ENCODE assay signal across 1 cellular context in the genomic region with DNA sequence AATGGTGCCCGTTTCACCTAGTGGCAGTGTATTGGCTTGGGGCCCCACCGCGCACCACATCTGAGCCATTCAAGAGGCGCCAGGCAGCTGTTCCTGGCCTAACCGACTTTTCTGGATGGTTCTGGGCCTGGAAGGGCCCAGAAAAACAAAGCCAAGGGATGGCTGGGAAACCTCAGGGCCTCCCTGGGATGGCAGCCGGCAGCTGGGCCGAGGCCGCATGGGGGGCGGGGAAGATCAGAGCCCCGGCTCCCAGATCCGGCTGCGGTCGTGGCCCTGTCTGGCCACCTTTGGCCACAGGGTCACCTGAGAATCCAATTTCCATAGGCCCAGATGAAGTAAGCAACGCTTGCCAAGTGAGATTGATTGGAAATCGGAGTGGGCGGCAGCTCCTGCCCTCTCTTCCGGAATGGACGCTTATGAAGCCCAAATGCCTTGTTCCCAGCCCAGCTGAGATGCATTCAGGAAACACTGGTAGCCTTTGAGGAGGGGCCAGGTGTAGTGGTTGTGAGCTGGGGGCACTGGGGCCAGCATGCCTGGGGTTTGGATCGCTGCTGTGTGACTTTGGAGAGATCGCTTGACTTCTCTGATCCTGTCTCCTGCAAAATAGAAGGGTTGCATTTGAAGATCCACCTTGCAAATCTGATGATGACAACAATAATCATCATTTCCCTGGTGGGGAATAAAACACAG.
TF ChIP-seq lines count a peak whose summit lies in the region.

No MANE protein-coding gene starts in this region.

TF ChIP-seq in K562, 482 proteins besides CTCF, POLR2A, EP300 and RAD21 (continued from another document and continues in another):
- TF ChIP-seq CREB3 (tag; conservative IDR thresholded peaks at IDR 0.05; ENCODE audit: low read depth) = no peak
- no peak for TF ChIP-seq NCOR1 (IDR thresholded peaks at IDR 0.05)
- TF ChIP-seq ADNP (tag; IDR thresholded peaks at IDR 0.05) = peak; percentile 85
- no peak for TF ChIP-seq KAT2B (IDR thresholded peaks at IDR 0.05; ENCODE audit: low read depth, low read length)
- no peak for TF ChIP-seq ZNF778 (CRISPR knock-in tag; IDR thresholded peaks at IDR 0.05)
- no peak for TF ChIP-seq MAFK (IDR thresholded peaks at IDR 0.05; ENCODE audit: low read length)
- no peak for TF ChIP-seq TOE1 (IDR thresholded peaks at IDR 0.05; ENCODE audit: borderline replicate concordance)
- TF ChIP-seq TOE1 (CRISPR knock-in tag; IDR thresholded peaks at IDR 0.05; ENCODE audit: borderline replicate concordance, low read depth) = no peak
- TF ChIP-seq ZNF445 (CRISPR knock-in tag; IDR thresholded peaks at IDR 0.05; ENCODE audit: low read depth) = no peak
- TF ChIP-seq RCOR1 (IDR thresholded peaks at IDR 0.05; ENCODE audit: borderline replicate concordance in 1 of 2, low read depth in 2 of 2, low read length in 2 of 2) = peak in 1 of 2 experiments; percentile 85; a peak in 2 of 4 replicates
- no peak for TF ChIP-seq PREB (CRISPR knock-in tag; IDR thresholded peaks at IDR 0.05)
- no peak for TF ChIP-seq ZBTB43 (CRISPR knock-in tag; IDR thresholded peaks at IDR 0.05)
- no peak for TF ChIP-seq TAF7 (tag; IDR thresholded peaks at IDR 0.05)
- no peak for TF ChIP-seq DEAF1 (CRISPR knock-in tag; IDR thresholded peaks at IDR 0.05)
- no peak for TF ChIP-seq USF2 (CRISPR knock-in tag; IDR thresholded peaks at IDR 0.05)
- TF ChIP-seq ZBED1 (IDR thresholded peaks at IDR 0.05) = no peak
- no peak for TF ChIP-seq ATF7 (IDR thresholded peaks at IDR 0.05)
- TF ChIP-seq SLC30A9 (CRISPR knock-in tag; IDR thresholded peaks at IDR 0.05) = no peak
- no peak for TF ChIP-seq EGR1 (conservative IDR thresholded peaks at IDR 0.05)
- no peak for TF ChIP-seq XRCC4 (IDR thresholded peaks at IDR 0.05; ENCODE audit: extremely low read depth, insufficient read depth, insufficient read length)
- TF ChIP-seq HMBOX1 (IDR thresholded peaks at IDR 0.05) = no peak
- TF ChIP-seq CBX1 (IDR thresholded peaks at IDR 0.05; ENCODE audit: low read depth) = peak; percentile 87; the same call in 1 of the 2 replicates
- TF ChIP-seq ZNF311 (CRISPR knock-in tag; IDR thresholded peaks at IDR 0.05) = no peak
- no peak for TF ChIP-seq C11orf30 (IDR thresholded peaks at IDR 0.05; ENCODE audit: low read depth)
- TF ChIP-seq UBTF (IDR thresholded peaks at IDR 0.05; ENCODE audit: borderline replicate concordance in 1 of 2, low read depth in 2 of 2, low read length in 2 of 2) = no peak
- no peak for TF ChIP-seq ZKSCAN8 (CRISPR knock-in tag; IDR thresholded peaks at IDR 0.05)
- peak; percentile 96 for TF ChIP-seq ZFP36 (IDR thresholded peaks at IDR 0.05; ENCODE audit: low read depth, low read length, partially characterized antibody)
- TF ChIP-seq SAFB2 (IDR thresholded peaks at IDR 0.05; ENCODE audit: borderline replicate concordance, low read depth, low read length, severe bottlenecking) = no peak
- TF ChIP-seq, protein P1, sequence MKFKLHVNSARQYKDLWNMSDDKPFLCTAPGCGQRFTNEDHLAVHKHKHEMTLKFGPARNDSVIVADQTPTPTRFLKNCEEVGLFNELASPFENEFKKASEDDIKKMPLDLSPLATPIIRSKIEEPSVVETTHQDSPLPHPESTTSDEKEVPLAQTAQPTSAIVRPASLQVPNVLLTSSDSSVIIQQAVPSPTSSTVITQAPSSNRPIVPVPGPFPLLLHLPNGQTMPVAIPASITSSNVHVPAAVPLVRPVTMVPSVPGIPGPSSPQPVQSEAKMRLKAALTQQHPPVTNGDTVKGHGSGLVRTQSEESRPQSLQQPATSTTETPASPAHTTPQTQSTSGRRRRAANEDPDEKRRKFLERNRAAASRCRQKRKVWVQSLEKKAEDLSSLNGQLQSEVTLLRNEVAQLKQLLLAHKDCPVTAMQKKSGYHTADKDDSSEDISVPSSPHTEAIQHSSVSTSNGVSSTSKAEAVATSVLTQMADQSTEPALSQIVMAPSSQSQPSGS (CRISPR knock-in tag; IDR thresholded peaks at IDR 0.05) = no peak
- 0 out of 4 replicates have a peak, but pooled peaks of 1 of the 2 experiments have one; percentile 29 for TF ChIP-seq HDAC1 (IDR thresholded peaks at IDR 0.05)
- no peak for TF ChIP-seq CXXC5 (CRISPR knock-in tag; IDR thresholded peaks at IDR 0.05)
- TF ChIP-seq ZNF316 (IDR thresholded peaks at IDR 0.05) = no peak
- no peak for TF ChIP-seq TBP (optimal IDR thresholded peaks at IDR 0.05; ENCODE audit: low read depth, low read length)
- TF ChIP-seq RBM15 (IDR thresholded peaks at IDR 0.05; ENCODE audit: insufficient read depth, low read length) = no peak
- no peak for TF ChIP-seq ZNF12 (CRISPR knock-in tag; IDR thresholded peaks at IDR 0.05)
- no peak for TF ChIP-seq ZNF121 (CRISPR knock-in tag; conservative IDR thresholded peaks at IDR 0.05)
- TF ChIP-seq TCF3 (CRISPR knock-in tag; IDR thresholded peaks at IDR 0.05) = no peak
- no peak for TF ChIP-seq RBM39 (optimal IDR thresholded peaks at IDR 0.05; ENCODE audit: low read depth, low read length)
- TF ChIP-seq, protein P2, sequence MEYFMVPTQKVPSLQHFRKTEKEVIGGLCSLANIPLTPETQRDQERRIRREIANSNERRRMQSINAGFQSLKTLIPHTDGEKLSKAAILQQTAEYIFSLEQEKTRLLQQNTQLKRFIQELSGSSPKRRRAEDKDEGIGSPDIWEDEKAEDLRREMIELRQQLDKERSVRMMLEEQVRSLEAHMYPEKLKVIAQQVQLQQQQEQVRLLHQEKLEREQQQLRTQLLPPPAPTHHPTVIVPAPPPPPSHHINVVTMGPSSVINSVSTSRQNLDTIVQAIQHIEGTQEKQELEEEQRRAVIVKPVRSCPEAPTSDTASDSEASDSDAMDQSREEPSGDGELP (CRISPR knock-in tag; IDR thresholded peaks at IDR 0.05; ENCODE audit: borderline replicate concordance) = no peak
- TF ChIP-seq, protein P3, sequence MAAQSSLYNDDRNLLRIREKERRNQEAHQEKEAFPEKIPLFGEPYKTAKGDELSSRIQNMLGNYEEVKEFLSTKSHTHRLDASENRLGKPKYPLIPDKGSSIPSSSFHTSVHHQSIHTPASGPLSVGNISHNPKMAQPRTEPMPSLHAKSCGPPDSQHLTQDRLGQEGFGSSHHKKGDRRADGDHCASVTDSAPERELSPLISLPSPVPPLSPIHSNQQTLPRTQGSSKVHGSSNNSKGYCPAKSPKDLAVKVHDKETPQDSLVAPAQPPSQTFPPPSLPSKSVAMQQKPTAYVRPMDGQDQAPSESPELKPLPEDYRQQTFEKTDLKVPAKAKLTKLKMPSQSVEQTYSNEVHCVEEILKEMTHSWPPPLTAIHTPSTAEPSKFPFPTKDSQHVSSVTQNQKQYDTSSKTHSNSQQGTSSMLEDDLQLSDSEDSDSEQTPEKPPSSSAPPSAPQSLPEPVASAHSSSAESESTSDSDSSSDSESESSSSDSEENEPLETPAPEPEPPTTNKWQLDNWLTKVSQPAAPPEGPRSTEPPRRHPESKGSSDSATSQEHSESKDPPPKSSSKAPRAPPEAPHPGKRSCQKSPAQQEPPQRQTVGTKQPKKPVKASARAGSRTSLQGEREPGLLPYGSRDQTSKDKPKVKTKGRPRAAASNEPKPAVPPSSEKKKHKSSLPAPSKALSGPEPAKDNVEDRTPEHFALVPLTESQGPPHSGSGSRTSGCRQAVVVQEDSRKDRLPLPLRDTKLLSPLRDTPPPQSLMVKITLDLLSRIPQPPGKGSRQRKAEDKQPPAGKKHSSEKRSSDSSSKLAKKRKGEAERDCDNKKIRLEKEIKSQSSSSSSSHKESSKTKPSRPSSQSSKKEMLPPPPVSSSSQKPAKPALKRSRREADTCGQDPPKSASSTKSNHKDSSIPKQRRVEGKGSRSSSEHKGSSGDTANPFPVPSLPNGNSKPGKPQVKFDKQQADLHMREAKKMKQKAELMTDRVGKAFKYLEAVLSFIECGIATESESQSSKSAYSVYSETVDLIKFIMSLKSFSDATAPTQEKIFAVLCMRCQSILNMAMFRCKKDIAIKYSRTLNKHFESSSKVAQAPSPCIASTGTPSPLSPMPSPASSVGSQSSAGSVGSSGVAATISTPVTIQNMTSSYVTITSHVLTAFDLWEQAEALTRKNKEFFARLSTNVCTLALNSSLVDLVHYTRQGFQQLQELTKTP (IDR thresholded peaks at IDR 0.05; ENCODE audit: low read depth in 1 of 2, partially characterized antibody in 2 of 2) = no peak
- TF ChIP-seq GTF2F1 (IDR thresholded peaks at IDR 0.05; ENCODE audit: low read depth, low read length) = no peak
- no peak for TF ChIP-seq ELF1 (tag; IDR thresholded peaks at IDR 0.05)
- TF ChIP-seq GMEB1 (CRISPR knock-in tag; IDR thresholded peaks at IDR 0.05) = no peak
- no peak for TF ChIP-seq THRAP3 (IDR thresholded peaks at IDR 0.05; ENCODE audit: borderline replicate concordance)
- no peak for TF ChIP-seq CEBPB (tag; IDR thresholded peaks at IDR 0.05)
- peak; percentile 88; the same call in 1 of the 2 replicates for TF ChIP-seq PTBP1 (IDR thresholded peaks at IDR 0.05; ENCODE audit: low read depth, low read length)
- TF ChIP-seq SMARCA5 (IDR thresholded peaks at IDR 0.05) = peak; percentile 95
